28 cellular contexts compared by ENCODE assay signal in genomic region chr10:21506351-21506750, GRCh38. TPM values are rescaled to one million over a fixed set of nuclear protein-coding genes. Genes with fewer than 3 reads are reported as not detected.
DNase-seq lines count a peak whose midpoint lies in the region; TF ChIP-seq lines count a peak whose summit lies in the region.
"Had no signal": no experiment of that assay in that cellular context is flagged by ENCODE, and none has a peak within 500 bp of the region (broad histone marks: within the 10 kb centered on the region; RNA-seq: fewer than 3 reads in every experiment).

No MANE protein-coding gene starts in this region.

- H3K4ac ChIP-seq in H9 (ENCODE audit: low read depth, low read length) = no peak overlapping the region
- H3K4ac ChIP-seq in neuronal stem cell (ENCODE audit: low read length) = no peak overlapping the region

- H4K8ac ChIP-seq in H9 (replicated peaks; ENCODE audit: insufficient read length, low read depth, low read length) = no peak overlapping the region
- no peak overlapping the region for H4K8ac ChIP-seq in neuronal stem cell (ENCODE audit: low read depth, low read length)

- H3K79me2 ChIP-seq in H9 (ENCODE audit: insufficient read depth, low read length) = no peaks in the 10 kb centered on the region
- H3K79me2 ChIP-seq in hepatocyte = peaks cover 14% of the 10 kb centered on the region
- H3K79me2 ChIP-seq in SK-N-SH (ENCODE audit: insufficient read depth) = no peaks in the 10 kb centered on the region

- POLR2A ChIA-PET in SK-N-SH (lab: Yijun Ruan, JAX) = interaction anchor here (0.8 to 1.2 kb wide), 2 partner anchors 8 to 10 kb away, joined by 3 to 5 read pairs; no protein-coding TSS in a partner anchor

- H3K4me3 Mint-ChIP-seq in H9 = peak overlapping the region in 1 of 2 experiments; percentile 80; a peak in 3 of 5 replicates
- H3K4me3 Mint-ChIP-seq: activated T-helper 17 cell treated with anti-CD3 and anti-CD28 coated beads, Interleukin-2, amount 50 U/mL, for 72 hours; CD4-positive, alpha-beta memory T cell; dendritic cell treated with granulocyte-macrophage colony-stimulating factor and Interleukin-4, amounts not matched to agents 40 ng/mL and 50 ng/mL, for 4 days; memory B cell; naive thymus-derived CD8-positive, alpha-beta T cell; T-cell had no signal

- no peaks in the 10 kb centered on the region for H4K20me1 ChIP-seq in H9 (ENCODE audit: control insufficient read depth, insufficient read depth, insufficient read length)
- H4K20me1 ChIP-seq in hepatocyte (ENCODE audit: insufficient read depth, poor library complexity, severe bottlenecking) = no peaks in the 10 kb centered on the region
- H4K20me1 ChIP-seq in SK-N-SH (ENCODE audit: insufficient read depth) = no peaks in the 10 kb centered on the region

- no peak overlapping the region for H3K14ac ChIP-seq in H9 (ENCODE audit: insufficient read depth, low read length)
- H3K14ac ChIP-seq in neuronal stem cell (ENCODE audit: low read length) = no peak overlapping the region

- H3K23ac ChIP-seq in H9 (ENCODE audit: insufficient read length, low read depth, low read length) (no peak overlapping the region), neuronal stem cell (ENCODE audit: low read depth, low read length, poor library complexity) (no peak overlapping the region)

- H3K36me3 ChIP-seq in NT2/D1 (ENCODE audit: insufficient read depth, insufficient read length, low read length) = no peaks in the 10 kb centered on the region
- H3K36me3 ChIP-seq in hepatocyte (replicated peaks; ENCODE audit: insufficient read depth, low read depth) = no peaks in the 10 kb centered on the region
- peaks cover 0 to 5% of the 10 kb centered on the region in 2 donors for H3K36me3 ChIP-seq in neuronal stem cell (replicated peaks in 1 of 2; ENCODE audit: control insufficient read depth in 2 of 2, insufficient read depth in 2 of 2, low read length in 2 of 2)
- no peaks in the 10 kb centered on the region for H3K36me3 ChIP-seq in SK-N-SH (replicated peaks in 1 of 2; ENCODE audit: control insufficient read depth in 1 of 2, insufficient read depth in 2 of 2, low read length in 1 of 2)
- H3K36me3 ChIP-seq in thyroid gland = no peaks in the 10 kb centered on the region
- H3K36me3 ChIP-seq: breast epithelium, upper lobe of left lung had no signal

- H3K79me1 ChIP-seq in H9 (ENCODE audit: insufficient read depth, low read depth, low read length, poor library complexity, severe bottlenecking) = no peaks in the 10 kb centered on the region
- no peaks in the 10 kb centered on the region for H3K79me1 ChIP-seq in neuronal stem cell (ENCODE audit: low read depth, low read length)

- H2BK12ac ChIP-seq in H9 (ENCODE audit: insufficient read length, low read depth, low read length) (no peak overlapping the region), neuronal stem cell (ENCODE audit: low read length) (no peak overlapping the region)

- no peak overlapping the region for H2AK5ac ChIP-seq in H9 (ENCODE audit: insufficient read length, low read length)
- H2AK5ac ChIP-seq in neuronal stem cell (ENCODE audit: low read depth, low read length) = no peak overlapping the region

- H2BK20ac ChIP-seq in H9 (ENCODE audit: low read depth, low read length, poor library complexity, severe bottlenecking) = no peak overlapping the region

- no peak overlapping the region for H3K4me3 ChIP-seq in NT2/D1 (ENCODE audit: insufficient read length, low read depth)
- H3K4me3 ChIP-seq in hepatocyte = no peak overlapping the region
- no peak overlapping the region for H3K4me3 ChIP-seq in neuronal stem cell (ENCODE audit: low read length in 2 of 2)
- H3K4me3 ChIP-seq in SK-N-SH (ENCODE audit: low read depth in 2 of 2, low read length in 1 of 2) = no peak overlapping the region
- H3K4me3 ChIP-seq in thyroid gland (replicated peaks in 1 of 3) = no peak overlapping the region
- no peak overlapping the region for H3K4me3 ChIP-seq in dorsolateral prefrontal cortex
- H3K4me3 ChIP-seq: breast epithelium, GM12878, psoas muscle, upper lobe of left lung had no signal

- no peak for DNase-seq in H9
- no peak for DNase-seq in NT2/D1 (ENCODE audit: low read depth, low spot score)
- DNase-seq in hepatocyte (ENCODE audit: low spot score) = no peak
- no peak for DNase-seq in neuronal stem cell (ENCODE audit: low spot score)
- no peak for DNase-seq in SK-N-SH
- no peak for DNase-seq in thyroid gland
- no peak for DNase-seq in dorsolateral prefrontal cortex
- DNase-seq in ecto neural progenitor cell (ENCODE audit: low spot score) = no peak
- DNase-seq: activated CD4-positive, alpha-beta T cell treated with anti-CD3 and anti-CD28 coated beads for 48 hours; CD4-positive, alpha-beta memory T cell; DMS153; foreskin melanocyte; naive thymus-derived CD8-positive, alpha-beta T cell; NCI-H1436; NCI-H524 treated with DMSO at 0.1 percent for 48 hours; psoas muscle; Right ventricle myocardium superior; small intestine; stimulated activated CD4-positive, alpha-beta T cell treated with anti-CD3 and anti-CD28 coated beads, Interleukin-4, amount 100 ng/mL, for 1 hour; stimulated activated naive CD8-positive, alpha-beta T cell treated with anti-CD3 and anti-CD28 coated beads, Interleukin-15, Interleukin-2, amounts not matched to agents 100 U/mL and 50 U/mL, for 24 hours; T-cell had no signal

- no peaks in the 10 kb centered on the region; a peak in 2 of 5 replicates for H3K9me3 Mint-ChIP-seq in H9
- H3K9me3 Mint-ChIP-seq: activated T-helper 17 cell treated with anti-CD3 and anti-CD28 coated beads, Interleukin-2, amount 50 U/mL, for 72 hours; dendritic cell treated with granulocyte-macrophage colony-stimulating factor and Interleukin-4, amounts not matched to agents 40 ng/mL and 50 ng/mL, for 4 days; memory B cell; naive thymus-derived CD8-positive, alpha-beta T cell; T-cell had no signal

- H3K4me1 ChIP-seq in H9 (ENCODE audit: insufficient read depth, low read length) (peaks cover 17% of the 10 kb centered on the region; the same call in 1 of the 2 replicates), NT2/D1 (ENCODE audit: insufficient read depth, insufficient read length) (peaks cover 2% of the 10 kb centered on the region), hepatocyte (ENCODE audit: insufficient read depth) (peaks cover 35% of the 10 kb centered on the region), neuronal stem cell (ENCODE audit: control insufficient read depth in 2 of 2, insufficient read depth in 1 of 2, low read depth in 1 of 2, low read length in 2 of 2) (peaks cover 42 to 54% of the 10 kb centered on the region in 2 donors), SK-N-SH (ENCODE audit: control insufficient read depth in 1 of 2, insufficient read depth in 2 of 2, low read depth in 1 of 2, low read length in 1 of 2) (peaks cover 0 to 3% of the 10 kb centered on the region in 2 experiments; a peak in 2 of 4 replicates), thyroid gland (peaks cover 5 to 22% of the 10 kb centered on the region in 2 donors)
- H3K4me1 ChIP-seq: breast epithelium, psoas muscle had no signal

- H2BK120ac ChIP-seq in H9 (ENCODE audit: low read depth, low read length, poor library complexity, severe bottlenecking) (no peak overlapping the region), neuronal stem cell (ENCODE audit: low read depth, low read length) (no peak overlapping the region)

- H3K27ac ChIP-seq in H9 (ENCODE audit: insufficient read length, low read depth, low read length) (no peak overlapping the region), hepatocyte (peak overlapping the region; percentile 72), neuronal stem cell (replicated peaks; ENCODE audit: low read length) (peak overlapping the region; percentile 7), SK-N-SH (ENCODE audit: low read depth in 2 of 2, low read length in 1 of 2) (no peak overlapping the region), thyroid gland (peak overlapping the region in 1 of 3 donors; percentile 10), dorsolateral prefrontal cortex (no peak overlapping the region)
- H3K27ac ChIP-seq: breast epithelium, psoas muscle, upper lobe of left lung had no signal

- no peak overlapping the region for H4K91ac ChIP-seq in H9 (ENCODE audit: insufficient read length, low read depth, low read length)
- no peak overlapping the region for H4K91ac ChIP-seq in neuronal stem cell (ENCODE audit: low read depth, low read length, poor library complexity)

- no peaks in the 10 kb centered on the region for H3F3A ChIP-seq in SK-N-SH (replicated peaks; ENCODE audit: insufficient read depth)

- no peak for TF ChIP-seq CTCF in H9 (conservative IDR thresholded peaks at IDR 0.05)
- TF ChIP-seq CTCF in hepatocyte (IDR thresholded peaks at IDR 0.05; ENCODE audit: poor library complexity) = no peak
- TF ChIP-seq CTCF in SK-N-SH (IDR thresholded peaks at IDR 0.05) = no peak
- no peak for TF ChIP-seq CTCF in thyroid gland (IDR thresholded peaks at IDR 0.05)
- TF ChIP-seq CTCF in dorsolateral prefrontal cortex (IDR thresholded peaks at IDR 0.05 in 54 of 56, conservative IDR thresholded peaks at IDR 0.05 in 2 of 56; ENCODE audit: low read depth in 1 of 56, partially characterized antibody in 56 of 56) = no peak

- H3K27ac Mint-ChIP-seq in H9 = peak overlapping the region in 1 of 3 experiments; percentile 72; a peak in 2 of 7 replicates
- H3K27ac Mint-ChIP-seq: activated T-helper 17 cell treated with anti-CD3 and anti-CD28 coated beads, Interleukin-2, amount 50 U/mL, for 72 hours; CD4-positive, alpha-beta memory T cell; dendritic cell treated with granulocyte-macrophage colony-stimulating factor and Interleukin-4, amounts not matched to agents 40 ng/mL and 50 ng/mL, for 4 days; memory B cell; T-cell had no signal

- H3K4me2 ChIP-seq in H9 (ENCODE audit: insufficient read depth, insufficient read length, low read length) = peak overlapping the region; percentile 85
- H3K4me2 ChIP-seq in hepatocyte = peak overlapping the region; percentile 87
- H3K4me2 ChIP-seq in neuronal stem cell (ENCODE audit: insufficient read depth, low read length, poor library complexity, severe bottlenecking) = no peak overlapping the region
- no peak overlapping the region for H3K4me2 ChIP-seq in SK-N-SH

- no peak overlapping the region for H3K56ac ChIP-seq in H9 (ENCODE audit: insufficient read length, low read depth, low read length)

- no peak for TF ChIP-seq RAD21 in SK-N-SH (IDR thresholded peaks at IDR 0.05; ENCODE audit: low read length)

- WGBS in H9 (ENCODE audit: extremely low coverage, insufficient read length, low lambda C conversion rate) = no CpG with 5 or more reads among the region's 3 CpGs
- 69% methylated on average over 3 of the region's 3 CpGs for WGBS in hepatocyte (ENCODE audit: low lambda C conversion rate, missing lambda C conversion rate)
- WGBS in neuronal stem cell (ENCODE audit: extremely low coverage in 2 of 2, insufficient read length in 2 of 2, insufficient replicate concordance in 1 of 2), 2 donors = no CpG with 5 or more reads among the region's 3 CpGs
- WGBS in SK-N-SH (ENCODE audit: low lambda C conversion rate) = 65% methylated on average over 3 of the region's 3 CpGs
- 72 to 73% methylated on average over 3 of the region's 3 CpGs for WGBS in thyroid gland, 2 donors

- H2BK5ac ChIP-seq in H9 (ENCODE audit: insufficient read length, low read length) = no peak overlapping the region
- H2BK5ac ChIP-seq in neuronal stem cell (ENCODE audit: low read length) = no peak overlapping the region

- H3K9ac ChIP-seq in H9 (ENCODE audit: extremely low read depth, insufficient read length, low read length) (no peak overlapping the region), NT2/D1 (ENCODE audit: insufficient read length, low read depth) (peak overlapping the region; percentile 17), neuronal stem cell (ENCODE audit: low read depth, low read length, poor library complexity) (no peak overlapping the region), SK-N-SH (no peak overlapping the region)

- peaks cover 76 to 79% of the 10 kb centered on the region in 2 experiments for H3K4me1 Mint-ChIP-seq in H9
- H3K4me1 Mint-ChIP-seq: activated T-helper 17 cell treated with anti-CD3 and anti-CD28 coated beads, Interleukin-2, amount 50 U/mL, for 72 hours; CD4-positive, alpha-beta memory T cell; memory B cell; naive thymus-derived CD8-positive, alpha-beta T cell; T-cell had no signal

- no peaks in the 10 kb centered on the region for H3K36me3 Mint-ChIP-seq in H9 (ENCODE audit: insufficient read depth in 1 of 3, low read depth in 3 of 3)
- H3K36me3 Mint-ChIP-seq: CD4-positive, alpha-beta memory T cell; memory B cell; naive thymus-derived CD8-positive, alpha-beta T cell; T-cell had no signal

- no peak for TF ChIP-seq EP300 in SK-N-SH (IDR thresholded peaks at IDR 0.05; ENCODE audit: borderline replicate concordance in 1 of 2, low read depth in 1 of 2, low read length in 1 of 2)

- H3K9me3 ChIP-seq in H9 (ENCODE audit: control insufficient read depth, low read depth, low read length) (no peaks in the 10 kb centered on the region), NT2/D1 (ENCODE audit: insufficient read depth, low read length) (no peaks in the 10 kb centered on the region), hepatocyte (ENCODE audit: low read depth) (no peaks in the 10 kb centered on the region), neuronal stem cell (replicated peaks in 1 of 2; ENCODE audit: control insufficient read depth in 2 of 2, insufficient read depth in 1 of 2, low read depth in 1 of 2, low read length in 2 of 2) (no peaks in the 10 kb centered on the region), SK-N-SH (no peaks in the 10 kb centered on the region), thyroid gland (no peaks in the 10 kb centered on the region)
- H3K9me3 ChIP-seq: breast epithelium, psoas muscle, upper lobe of left lung had no signal

- H3K27me3 ChIP-seq in H9 (ENCODE audit: insufficient read depth, low read length) = peaks cover 18% of the 10 kb centered on the region; the same call in 1 of the 2 replicates
- H3K27me3 ChIP-seq in NT2/D1 (ENCODE audit: insufficient read depth, insufficient read length) = peaks cover 28% of the 10 kb centered on the region
- H3K27me3 ChIP-seq in hepatocyte = peaks cover 16% of the 10 kb centered on the region
- H3K27me3 ChIP-seq in neuronal stem cell (ENCODE audit: control insufficient read depth in 3 of 3, insufficient read depth in 3 of 3, low read depth in 1 of 3, low read length in 3 of 3) = no peaks in the 10 kb centered on the region
- no peaks in the 10 kb centered on the region for H3K27me3 ChIP-seq in SK-N-SH (ENCODE audit: insufficient read depth)
- no peaks in the 10 kb centered on the region for H3K27me3 ChIP-seq in thyroid gland
- no peaks in the 10 kb centered on the region for H3K27me3 ChIP-seq in dorsolateral prefrontal cortex
- H3K27me3 ChIP-seq: breast epithelium had no signal

- peaks cover 37% of the 10 kb centered on the region for H3K23me2 ChIP-seq in H9 (ENCODE audit: insufficient read length, low read depth, low read length, poor library complexity, severe bottlenecking)

- H3K27me3 Mint-ChIP-seq in H9 (ENCODE audit: low read depth) = peaks cover 35% of the 10 kb centered on the region

- no peak overlapping the region for H4K5ac ChIP-seq in H9 (ENCODE audit: insufficient read length, low read depth, low read length)

- no peak overlapping the region for H3T11ph ChIP-seq in H9 (ENCODE audit: low read length)

- H3K9me2 ChIP-seq in hepatocyte (replicated peaks; ENCODE audit: insufficient read depth) (no peaks in the 10 kb centered on the region), SK-N-SH (no peaks in the 10 kb centered on the region)

- no peak overlapping the region for H3K18ac ChIP-seq in H9 (ENCODE audit: insufficient read length, low read depth, low read length)
- peak overlapping the region; percentile 49 for H3K18ac ChIP-seq in neuronal stem cell (ENCODE audit: low read length)

- intact Hi-C loops in thyroid gland (cut with DNase I) = loop anchor here (10.0 kb wide), 1 partner anchor 448 kb away; no protein-coding TSS in a partner anchor
- intact Hi-C loops in dorsolateral prefrontal cortex (cut with DNase I) = no loop called here

- H2AFZ ChIP-seq in H9 (ENCODE audit: low read length) (no peak overlapping the region), hepatocyte (no peak overlapping the region), neuronal stem cell (ENCODE audit: low read length) (no peak overlapping the region), SK-N-SH (ENCODE audit: low read depth) (no peak overlapping the region)

- CTCF ChIA-PET in SK-N-SH (lab: Yijun Ruan, JAX) = interaction anchor here (1.4 to 3.9 kb wide), 3 partner anchors 10 to 226 kb away, joined by 3 to 26 read pairs (median 5); no protein-coding TSS in a partner anchor

- no peak for TF ChIP-seq POLR2A in thyroid gland (IDR thresholded peaks at IDR 0.05)

- H2BK15ac ChIP-seq in H9 (ENCODE audit: low read depth, low read length) (no peak overlapping the region), neuronal stem cell (ENCODE audit: low read length) (no peak overlapping the region)

RNA-seq across cellular contexts. Expression of gene SKIDA1, which starts 19.1 kb away (rescaled TPM):
- total RNA-seq in H9 (2021) (5.4 and 5.9 TPM in 2 replicates), hepatocyte (1.9 and 2.3 TPM in 2 replicates), thyroid gland (1 to 10 TPM; 3.1 to 9.9 (median 7.1) TPM), dorsolateral prefrontal cortex (1 to 10 TPM; 2.0 to 8.9 (median 4.4) TPM)
- polyA plus RNA-seq in hepatocyte (0.34 and 0.68 TPM in 2 replicates), SK-N-SH (2012; rRNA removed) (0.38 and 0.47 TPM in 2 replicates)
- 57.0 TPM for polyA plus RNA-seq in neuronal stem cell (2013, experiment 1 of 2)
- 57.0 TPM for polyA plus RNA-seq in neuronal stem cell (2013, experiment 2 of 2)
- 0.29 and 0.42 TPM in 2 replicates for polyA plus RNA-seq in SK-N-SH (2012; cell fraction: cytosol; rRNA removed)
- 1.1 and 1.8 TPM in 2 replicates for polyA plus RNA-seq in SK-N-SH (2012; cell fraction: nucleus; rRNA removed)
- total RNA-seq: OCI-LY7 had no signal
- polyA plus RNA-seq: naive thymus-derived CD8-positive, alpha-beta T cell had no signal

RNA-seq across cellular contexts. Expression of gene MLLT10, which starts 27.7 kb away (rescaled TPM):
- total RNA-seq in H9 (2021) (72.3 and 75.9 TPM in 2 replicates), hepatocyte (34.9 and 61.6 TPM in 2 replicates), thyroid gland (100 to 1,000 TPM in 1 of 4 donors, 10 to 100 TPM in 3; 46.3 to 109 (median 57.7) TPM), dorsolateral prefrontal cortex (10 to 100 TPM; 35.4 to 78.5 (median 55.3) TPM)
- polyA plus RNA-seq in hepatocyte (16.0 and 16.8 TPM in 2 replicates), SK-N-SH (2012; rRNA removed) (23.9 and 26.0 TPM in 2 replicates)
- 43.4 TPM for polyA plus RNA-seq in neuronal stem cell (2013, experiment 1 of 2)
- polyA plus RNA-seq in neuronal stem cell (2013, experiment 2 of 2) = 44.9 TPM
- 21.8 and 23.5 TPM in 2 replicates for polyA plus RNA-seq in SK-N-SH (2012; cell fraction: cytosol; rRNA removed)
- 44.7 and 64.0 TPM in 2 replicates for polyA plus RNA-seq in SK-N-SH (2012; cell fraction: nucleus; rRNA removed)

Comparison
In these comparisons a context has a peak if more than half of its experiments do, and no peak if none do; other contexts are left out.
1. H3K27ac ChIP-seq: peak in hepatocyte (single experiment) and neuronal stem cell (single experiment); none in H9 (single experiment), SK-N-SH (0 of 2) and dorsolateral prefrontal cortex (0 of 59).
2. H3K4me2 ChIP-seq: peak in H9 (single experiment) and hepatocyte (single experiment); none in neuronal stem cell (single experiment) and SK-N-SH (single experiment).